ENCODE assay signal across 8 cellular contexts in genomic region chr11:45885921-45886721, GRCh38. TPM values are rescaled to one million over a fixed set of nuclear protein-coding genes. Genes with fewer than 3 reads are reported as not detected.
A peak's percentile ranks its signal among the peaks of the same experiment; 100 is the strongest.
DNase-seq lines count a peak whose midpoint lies in the region; ATAC-seq, FAIRE-seq and TF ChIP-seq lines count a peak whose summit lies in the region.

No MANE protein-coding gene starts in this region.

- no peak overlapping the region for H2AFZ ChIP-seq in keratinocyte (ENCODE audit: control insufficient read depth, low read length)

- intact Hi-C loops in activated CD8-positive, alpha-beta T cell treated with anti-CD3 and anti-CD28 coated beads for 36 hours (cut with micrococcal nuclease), result no loop called here
- intact Hi-C loops in activated T-helper 2 cell treated with anti-CD3 and anti-CD28 coated beads, Interferon-gamma antibody, Interleukin-2, Interleukin-4, amounts not matched to agents 10 μg/mL and 5 μg/mL and 100 μg/mL, durations not matched to agents 14 hours and 24 hours and 36 hours (cut with micrococcal nuclease), result loop anchor here (1.0 kb wide), 1 partner anchor 32 kb away; no protein-coding TSS in a partner anchor
- intact Hi-C loops in thyroid gland (cut with DNase I), result no loop called here

- ATAC-seq in activated CD8-positive, alpha-beta T cell treated with anti-CD3 and anti-CD28 coated beads, Interleukin-2, amount 10 ng/mL, durations not matched to agents 7 days and 5 days, result no peak
- ATAC-seq in activated CD8-positive, alpha-beta T cell treated with anti-CD3 and anti-CD28 coated beads for 36 hours, result no peak

- H3K36me3 ChIP-seq in keratinocyte (ENCODE audit: control insufficient read depth in 2 of 2, extremely low read depth in 1 of 2, insufficient read depth in 2 of 2, low read length in 2 of 2) (peaks cover 0 to 3% of the 10 kb centered on the region in 2 experiments), thyroid gland (peaks cover 12 to 14% of the 10 kb centered on the region in 2 donors)

- no peak for TF ChIP-seq CTCF in activated CD8-positive, alpha-beta T cell treated with anti-CD3 and anti-CD28 coated beads for 36 hours (IDR thresholded peaks at IDR 0.05)
- TF ChIP-seq CTCF in keratinocyte (optimal IDR thresholded peaks at IDR 0.05 in 1 of 3, IDR thresholded peaks at IDR 0.05 in 1 of 3, conservative IDR thresholded peaks at IDR 0.05 in 1 of 3; ENCODE audit: extremely low read depth in 1 of 3, insufficient read depth in 2 of 3, low read length in 3 of 3) (no peak), thyroid gland (IDR thresholded peaks at IDR 0.05) (no peak)

- H4K20me1 ChIP-seq in keratinocyte (ENCODE audit: control insufficient read depth, extremely low read depth, insufficient read depth, low read length), result no peaks in the 10 kb centered on the region

- peak overlapping the region; percentile 54 for H3K4me2 ChIP-seq in keratinocyte (ENCODE audit: control insufficient read depth, extremely low read depth, insufficient read depth, low read depth, low read length)

- CTCF ChIA-PET in activated CD8-positive, alpha-beta T cell treated with anti-CD3 and anti-CD28 coated beads, Interleukin-2, amount 10 ng/mL, durations not matched to agents 7 days and 5 days (lab: Charles Lee), result no interaction called here
- CTCF ChIA-PET in activated CD8-positive, alpha-beta T cell treated with anti-CD3 and anti-CD28 coated beads for 36 hours (lab: Charles Lee), result no interaction called here

- no peaks in the 10 kb centered on the region for H3K9me3 Mint-ChIP-seq in activated CD8-positive, alpha-beta T cell treated with anti-CD3 and anti-CD28 coated beads, Interleukin-2, amount 10 ng/mL, durations not matched to agents 7 days and 5 days (ENCODE audit: insufficient read depth)
- no peaks in the 10 kb centered on the region for H3K9me3 Mint-ChIP-seq in activated CD8-positive, alpha-beta T cell treated with anti-CD3 and anti-CD28 coated beads for 36 hours
- no peaks in the 10 kb centered on the region for H3K9me3 Mint-ChIP-seq in activated T-helper 2 cell treated with anti-CD3 and anti-CD28 coated beads, Interferon-gamma antibody, Interleukin-2, Interleukin-4, amounts not matched to agents 10 μg/mL and 5 μg/mL and 100 μg/mL, durations not matched to agents 14 hours and 24 hours and 36 hours

- no peak overlapping the region for H3K9ac ChIP-seq in keratinocyte (ENCODE audit: control insufficient read depth, extremely low read depth, insufficient read depth, low read length)

- H3K36me3 Mint-ChIP-seq in activated CD8-positive, alpha-beta T cell treated with anti-CD3 and anti-CD28 coated beads, Interleukin-2, amount 10 ng/mL, durations not matched to agents 7 days and 5 days (ENCODE audit: low read depth), result no peaks in the 10 kb centered on the region
- no peaks in the 10 kb centered on the region for H3K36me3 Mint-ChIP-seq in activated CD8-positive, alpha-beta T cell treated with anti-CD3 and anti-CD28 coated beads for 36 hours (ENCODE audit: low read depth)
- H3K36me3 Mint-ChIP-seq in activated T-helper 2 cell treated with anti-CD3 and anti-CD28 coated beads, Interferon-gamma antibody, Interleukin-2, Interleukin-4, amounts not matched to agents 10 μg/mL and 5 μg/mL and 100 μg/mL, durations not matched to agents 14 hours and 24 hours and 36 hours (ENCODE audit: low read depth), result no peaks in the 10 kb centered on the region

- 44 to 58% methylated on average over 4 to 9 of the region's 43 CpGs for WGBS in thyroid gland, 2 donors

- H3K79me2 ChIP-seq in keratinocyte (ENCODE audit: control insufficient read depth, insufficient read depth, low read length), result no peaks in the 10 kb centered on the region

- no peak for DNase-seq in activated CD8-positive, alpha-beta T cell treated with anti-CD3 and anti-CD28 coated beads, Interleukin-2, amount 10 ng/mL, durations not matched to agents 7 days and 5 days
- no peak for DNase-seq in activated CD8-positive, alpha-beta T cell treated with anti-CD3 and anti-CD28 coated beads for 36 hours
- DNase-seq in activated T-helper 2 cell treated with anti-CD3 and anti-CD28 coated beads, Interferon-gamma antibody, Interleukin-2, Interleukin-4, amounts not matched to agents 10 μg/mL and 5 μg/mL and 100 μg/mL, durations not matched to agents 14 hours and 24 hours and 36 hours (ENCODE audit: low spot score), result no peak
- DNase-seq in keratinocyte (ENCODE audit: low read depth, low spot score) (no peak), thyroid gland (no peak), NCI-H2196 treated with DMSO at 0.1 percent for 48 hours (lab: John Stamatoyannopoulos, UW; ENCODE audit: unreplicated experiment) (no peak), AML-193 (lab: John Stamatoyannopoulos, UW) (no peak)
- DNase-seq in activated CD8-positive, alpha-beta memory T cell treated with anti-CD3 and anti-CD28 coated beads, Interleukin-2, amount 50 U/mL, for 48 hours, result no peak

- H3K9me3 ChIP-seq in keratinocyte (ENCODE audit: control insufficient read depth, low read depth, low read length), result no peaks in the 10 kb centered on the region
- no peaks in the 10 kb centered on the region for H3K9me3 ChIP-seq in thyroid gland

- peaks cover 3% of the 10 kb centered on the region for H3K4me1 Mint-ChIP-seq in activated CD8-positive, alpha-beta T cell treated with anti-CD3 and anti-CD28 coated beads, Interleukin-2, amount 10 ng/mL, durations not matched to agents 7 days and 5 days (ENCODE audit: low read depth)
- peaks cover 9% of the 10 kb centered on the region for H3K4me1 Mint-ChIP-seq in activated CD8-positive, alpha-beta T cell treated with anti-CD3 and anti-CD28 coated beads for 36 hours (ENCODE audit: low read depth)
- H3K4me1 Mint-ChIP-seq in activated T-helper 2 cell treated with anti-CD3 and anti-CD28 coated beads, Interferon-gamma antibody, Interleukin-2, Interleukin-4, amounts not matched to agents 10 μg/mL and 5 μg/mL and 100 μg/mL, durations not matched to agents 14 hours and 24 hours and 36 hours (ENCODE audit: low read depth), result peaks cover 3% of the 10 kb centered on the region

- POLR2A ChIA-PET in activated CD8-positive, alpha-beta T cell treated with anti-CD3 and anti-CD28 coated beads, Interleukin-2, amount 10 ng/mL, durations not matched to agents 7 days and 5 days (lab: Charles Lee), result no interaction called here
- POLR2A ChIA-PET in activated CD8-positive, alpha-beta T cell treated with anti-CD3 and anti-CD28 coated beads for 36 hours (lab: Charles Lee), result interaction anchor here (1.1 kb wide), 1 partner anchor 11 kb away, joined by 3 read pairs; no protein-coding TSS in a partner anchor

- FAIRE-seq in keratinocyte (lab: Jason Lieb, UNC), result no peak

- H3K4me1 ChIP-seq in keratinocyte (ENCODE audit: control insufficient read depth, extremely low read depth, insufficient read depth, low read length) (no peaks in the 10 kb centered on the region), thyroid gland (peaks cover 4 to 5% of the 10 kb centered on the region in 2 donors)

- no peak overlapping the region for H3K27ac ChIP-seq in keratinocyte (ENCODE audit: control insufficient read depth, insufficient read depth, low read length)
- no peak overlapping the region for H3K27ac ChIP-seq in thyroid gland

- no peak for TF ChIP-seq POLR2A in thyroid gland (IDR thresholded peaks at IDR 0.05)

- H3K4me3 ChIP-seq in keratinocyte (ENCODE audit: control insufficient read depth in 2 of 3, extremely low read depth in 1 of 3, insufficient read depth in 2 of 3, low read depth in 1 of 3, low read length in 3 of 3) (peak overlapping the region; percentile 28 to 55 (median 33)), thyroid gland (replicated peaks in 1 of 3) (peak overlapping the region; percentile 9 to 31 (median 13))

- H3K27ac Mint-ChIP-seq in activated CD8-positive, alpha-beta T cell treated with anti-CD3 and anti-CD28 coated beads, Interleukin-2, amount 10 ng/mL, durations not matched to agents 7 days and 5 days, result no peak overlapping the region
- no peak overlapping the region for H3K27ac Mint-ChIP-seq in activated CD8-positive, alpha-beta T cell treated with anti-CD3 and anti-CD28 coated beads for 36 hours
- H3K27ac Mint-ChIP-seq in activated T-helper 2 cell treated with anti-CD3 and anti-CD28 coated beads, Interferon-gamma antibody, Interleukin-2, Interleukin-4, amounts not matched to agents 10 μg/mL and 5 μg/mL and 100 μg/mL, durations not matched to agents 14 hours and 24 hours and 36 hours, result no peak overlapping the region

- dilution Hi-C loops in keratinocyte (cut with MboI; ENCODE audit: extremely low pct_ligation_motif_present, low sequenced_read_pairs), result no loop called here

- H3K4me3 Mint-ChIP-seq in activated CD8-positive, alpha-beta T cell treated with anti-CD3 and anti-CD28 coated beads, Interleukin-2, amount 10 ng/mL, durations not matched to agents 7 days and 5 days, result peak overlapping the region; percentile 8
- H3K4me3 Mint-ChIP-seq in activated CD8-positive, alpha-beta T cell treated with anti-CD3 and anti-CD28 coated beads for 36 hours, result no peak overlapping the region
- H3K4me3 Mint-ChIP-seq in activated T-helper 2 cell treated with anti-CD3 and anti-CD28 coated beads, Interferon-gamma antibody, Interleukin-2, Interleukin-4, amounts not matched to agents 10 μg/mL and 5 μg/mL and 100 μg/mL, durations not matched to agents 14 hours and 24 hours and 36 hours (ENCODE audit: low read depth), result peak overlapping the region; percentile 5

- H3K27me3 Mint-ChIP-seq in activated CD8-positive, alpha-beta T cell treated with anti-CD3 and anti-CD28 coated beads, Interleukin-2, amount 10 ng/mL, durations not matched to agents 7 days and 5 days (ENCODE audit: low read depth), result peaks cover 4% of the 10 kb centered on the region
- peaks cover 8% of the 10 kb centered on the region for H3K27me3 Mint-ChIP-seq in activated CD8-positive, alpha-beta T cell treated with anti-CD3 and anti-CD28 coated beads for 36 hours
- peaks cover 8% of the 10 kb centered on the region for H3K27me3 Mint-ChIP-seq in activated T-helper 2 cell treated with anti-CD3 and anti-CD28 coated beads, Interferon-gamma antibody, Interleukin-2, Interleukin-4, amounts not matched to agents 10 μg/mL and 5 μg/mL and 100 μg/mL, durations not matched to agents 14 hours and 24 hours and 36 hours (ENCODE audit: low read depth)

- no peaks in the 10 kb centered on the region for H3K9me1 ChIP-seq in keratinocyte (ENCODE audit: control insufficient read depth, extremely low read depth, insufficient read depth, low read length)

- no peaks in the 10 kb centered on the region for H3K27me3 ChIP-seq in keratinocyte (ENCODE audit: control insufficient read depth, extremely low read depth, insufficient read depth, low read length)
- no peaks in the 10 kb centered on the region for H3K27me3 ChIP-seq in thyroid gland

RNA-seq across cellular contexts. Expression of gene MAPK8IP1, which starts 0.7 kb away (rescaled TPM):
- 1 to 10 TPM in 1 of 2 experiments, under 1 TPM in 1; 0.95 to 1.3 TPM for total RNA-seq in activated CD8-positive, alpha-beta T cell treated with anti-CD3 and anti-CD28 coated beads, Interleukin-2, amount 10 ng/mL, durations not matched to agents 7 days and 5 days
- 1 to 10 TPM; 1.4 to 1.8 TPM for total RNA-seq in activated CD8-positive, alpha-beta T cell treated with anti-CD3 and anti-CD28 coated beads for 36 hours
- total RNA-seq in activated T-helper 2 cell treated with anti-CD3 and anti-CD28 coated beads, Interferon-gamma antibody, Interleukin-2, Interleukin-4, amounts not matched to agents 10 μg/mL and 5 μg/mL and 100 μg/mL, durations not matched to agents 14 hours and 24 hours and 36 hours, result 0.46 and 0.66 TPM in 2 replicates
- polyA plus RNA-seq in keratinocyte, result 0.51 to 0.95 TPM (median 0.83 TPM) in 3 replicates
- 0.24 TPM for polyA plus RNA-seq in keratinocyte (2011; ENCODE audit: low read depth)
- 0.66 and 1.4 TPM in 2 replicates for polyA plus RNA-seq in keratinocyte (2011; cell fraction: cytosol; rRNA removed)
- 0.62 and 0.89 TPM in 2 replicates for polyA plus RNA-seq in keratinocyte (2011; cell fraction: nucleus; rRNA removed)
- polyA plus RNA-seq in keratinocyte (2012; ENCODE audit: low replicate concordance), result 0.44 and 0.94 TPM in 2 replicates
- 0.67 to 0.92 TPM (median 0.69 TPM) in 3 replicates for polyA minus RNA-seq in keratinocyte
- polyA minus RNA-seq in keratinocyte (2011; cell fraction: cytosol; rRNA and poly(A)+ RNA removed), result 4.2 TPM
- polyA minus RNA-seq in keratinocyte (2011; cell fraction: nucleus; rRNA and poly(A)+ RNA removed), result 0.53 and 1.1 TPM in 2 replicates
- 10 to 100 TPM in 3 of 4 donors, 1 to 10 TPM in 1; 9.5 to 25.1 (median 17.4) TPM for total RNA-seq in thyroid gland

RNA-seq across cellular contexts. Expression of gene FREY1, which starts 20.9 kb away (rescaled TPM):
- 1 to 10 TPM; 2.1 TPM for total RNA-seq in activated CD8-positive, alpha-beta T cell treated with anti-CD3 and anti-CD28 coated beads, Interleukin-2, amount 10 ng/mL, durations not matched to agents 7 days and 5 days
- under 1 TPM; 0.43 to 0.72 TPM for total RNA-seq in activated CD8-positive, alpha-beta T cell treated with anti-CD3 and anti-CD28 coated beads for 36 hours
- 1.4 and 1.7 TPM in 2 replicates for total RNA-seq in activated T-helper 2 cell treated with anti-CD3 and anti-CD28 coated beads, Interferon-gamma antibody, Interleukin-2, Interleukin-4, amounts not matched to agents 10 μg/mL and 5 μg/mL and 100 μg/mL, durations not matched to agents 14 hours and 24 hours and 36 hours
- polyA plus RNA-seq in keratinocyte, result 0.25 to 0.32 TPM in 2 of 3 replicates, not detected in the other
- polyA plus RNA-seq in keratinocyte (2011; ENCODE audit: low read depth), result not detected
- polyA plus RNA-seq in keratinocyte (2011; cell fraction: cytosol; rRNA removed), result 0.22 TPM in 1 of 2 replicates, not detected in the other
- 1.4 and 1.9 TPM in 2 replicates for polyA plus RNA-seq in keratinocyte (2011; cell fraction: nucleus; rRNA removed)
- not detected in 2 replicates for polyA plus RNA-seq in keratinocyte (2012; ENCODE audit: low replicate concordance)
- polyA minus RNA-seq in keratinocyte, result 1.0 to 3.9 TPM (median 1.6 TPM) in 3 replicates
- polyA minus RNA-seq in keratinocyte (2011; cell fraction: cytosol; rRNA and poly(A)+ RNA removed), result not detected
- 4.8 and 5.0 TPM in 2 replicates for polyA minus RNA-seq in keratinocyte (2011; cell fraction: nucleus; rRNA and poly(A)+ RNA removed)
- 1 to 10 TPM in 2 of 4 donors, not detected in 2; 1.8 to 2.6 TPM for total RNA-seq in thyroid gland

RNA-seq across cellular contexts. Expression of gene PEX16, which starts 31.6 kb away (rescaled TPM):
- total RNA-seq in activated CD8-positive, alpha-beta T cell treated with anti-CD3 and anti-CD28 coated beads, Interleukin-2, amount 10 ng/mL, durations not matched to agents 7 days and 5 days, result 10 to 100 TPM; 50.0 to 54.6 TPM
- 10 to 100 TPM; 34.4 to 35.2 TPM for total RNA-seq in activated CD8-positive, alpha-beta T cell treated with anti-CD3 and anti-CD28 coated beads for 36 hours
- total RNA-seq in activated T-helper 2 cell treated with anti-CD3 and anti-CD28 coated beads, Interferon-gamma antibody, Interleukin-2, Interleukin-4, amounts not matched to agents 10 μg/mL and 5 μg/mL and 100 μg/mL, durations not matched to agents 14 hours and 24 hours and 36 hours, result 30.8 and 38.5 TPM in 2 replicates
- 16.7 to 25.1 TPM (median 17.2 TPM) in 3 replicates for polyA plus RNA-seq in keratinocyte
- 15.4 TPM for polyA plus RNA-seq in keratinocyte (2011; ENCODE audit: low read depth)
- 9.5 and 22.0 TPM in 2 replicates for polyA plus RNA-seq in keratinocyte (2011; cell fraction: cytosol; rRNA removed)
- polyA plus RNA-seq in keratinocyte (2011; cell fraction: nucleus; rRNA removed), result 30.3 and 31.9 TPM in 2 replicates
- polyA plus RNA-seq in keratinocyte (2012; ENCODE audit: low replicate concordance), result 16.7 and 24.5 TPM in 2 replicates
- 12.8 to 14.6 TPM (median 13.0 TPM) in 3 replicates for polyA minus RNA-seq in keratinocyte
- 24.2 TPM for polyA minus RNA-seq in keratinocyte (2011; cell fraction: cytosol; rRNA and poly(A)+ RNA removed)
- polyA minus RNA-seq in keratinocyte (2011; cell fraction: nucleus; rRNA and poly(A)+ RNA removed), result 20.4 and 26.9 TPM in 2 replicates
- 10 to 100 TPM; 28.5 to 41.2 (median 29.5) TPM for total RNA-seq in thyroid gland

RNA-seq across cellular contexts. Expression of gene LARGE2, which starts 36.3 kb away (rescaled TPM):
- total RNA-seq in activated CD8-positive, alpha-beta T cell treated with anti-CD3 and anti-CD28 coated beads, Interleukin-2, amount 10 ng/mL, durations not matched to agents 7 days and 5 days, result under 1 TPM; 0.44 to 0.71 TPM
- total RNA-seq in activated CD8-positive, alpha-beta T cell treated with anti-CD3 and anti-CD28 coated beads for 36 hours, result 1 to 10 TPM in 1 of 2 experiments, under 1 TPM in 1; 0.70 to 1.1 TPM
- 0.07 and 0.30 TPM in 2 replicates for total RNA-seq in activated T-helper 2 cell treated with anti-CD3 and anti-CD28 coated beads, Interferon-gamma antibody, Interleukin-2, Interleukin-4, amounts not matched to agents 10 μg/mL and 5 μg/mL and 100 μg/mL, durations not matched to agents 14 hours and 24 hours and 36 hours
- 7.1 to 29.9 TPM (median 11.1 TPM) in 3 replicates for polyA plus RNA-seq in keratinocyte
- 1.5 TPM for polyA plus RNA-seq in keratinocyte (2011; ENCODE audit: low read depth)
- polyA plus RNA-seq in keratinocyte (2011; cell fraction: cytosol; rRNA removed), result 5.0 and 13.1 TPM in 2 replicates
- 16.6 and 26.6 TPM in 2 replicates for polyA plus RNA-seq in keratinocyte (2011; cell fraction: nucleus; rRNA removed)
- 5.6 and 30.7 TPM in 2 replicates for polyA plus RNA-seq in keratinocyte (2012; ENCODE audit: low replicate concordance)
- polyA minus RNA-seq in keratinocyte, result 5.9 to 53.5 TPM (median 6.1 TPM) in 3 replicates
- 12.1 TPM for polyA minus RNA-seq in keratinocyte (2011; cell fraction: cytosol; rRNA and poly(A)+ RNA removed)
- polyA minus RNA-seq in keratinocyte (2011; cell fraction: nucleus; rRNA and poly(A)+ RNA removed), result 4.4 and 6.1 TPM in 2 replicates
- 10 to 100 TPM; 11.2 to 19.0 (median 14.1) TPM for total RNA-seq in thyroid gland

RNA-seq across cellular contexts. Expression of gene CRY2, which starts 38.8 kb away (rescaled TPM):
- 10 to 100 TPM; 24.4 to 28.1 TPM for total RNA-seq in activated CD8-positive, alpha-beta T cell treated with anti-CD3 and anti-CD28 coated beads, Interleukin-2, amount 10 ng/mL, durations not matched to agents 7 days and 5 days
- 10 to 100 TPM; 12.3 to 15.7 TPM for total RNA-seq in activated CD8-positive, alpha-beta T cell treated with anti-CD3 and anti-CD28 coated beads for 36 hours
- 21.5 and 24.0 TPM in 2 replicates for total RNA-seq in activated T-helper 2 cell treated with anti-CD3 and anti-CD28 coated beads, Interferon-gamma antibody, Interleukin-2, Interleukin-4, amounts not matched to agents 10 μg/mL and 5 μg/mL and 100 μg/mL, durations not matched to agents 14 hours and 24 hours and 36 hours
- polyA plus RNA-seq in keratinocyte, result 7.2 to 8.9 TPM (median 7.9 TPM) in 3 replicates
- polyA plus RNA-seq in keratinocyte (2011; ENCODE audit: low read depth), result 9.4 TPM
- polyA plus RNA-seq in keratinocyte (2011; cell fraction: cytosol; rRNA removed), result 3.9 and 4.9 TPM in 2 replicates
- 20.2 and 24.0 TPM in 2 replicates for polyA plus RNA-seq in keratinocyte (2011; cell fraction: nucleus; rRNA removed)
- 5.7 and 8.1 TPM in 2 replicates for polyA plus RNA-seq in keratinocyte (2012; ENCODE audit: low replicate concordance)
- 16.9 to 18.6 TPM (median 17.4 TPM) in 3 replicates for polyA minus RNA-seq in keratinocyte
- 8.4 TPM for polyA minus RNA-seq in keratinocyte (2011; cell fraction: cytosol; rRNA and poly(A)+ RNA removed)
- 9.6 and 16.1 TPM in 2 replicates for polyA minus RNA-seq in keratinocyte (2011; cell fraction: nucleus; rRNA and poly(A)+ RNA removed)
- total RNA-seq in thyroid gland, result 100 to 1,000 TPM in 1 of 4 donors, 10 to 100 TPM in 3; 49.5 to 117 (median 57.8) TPM
